In the genomic region with DNA sequence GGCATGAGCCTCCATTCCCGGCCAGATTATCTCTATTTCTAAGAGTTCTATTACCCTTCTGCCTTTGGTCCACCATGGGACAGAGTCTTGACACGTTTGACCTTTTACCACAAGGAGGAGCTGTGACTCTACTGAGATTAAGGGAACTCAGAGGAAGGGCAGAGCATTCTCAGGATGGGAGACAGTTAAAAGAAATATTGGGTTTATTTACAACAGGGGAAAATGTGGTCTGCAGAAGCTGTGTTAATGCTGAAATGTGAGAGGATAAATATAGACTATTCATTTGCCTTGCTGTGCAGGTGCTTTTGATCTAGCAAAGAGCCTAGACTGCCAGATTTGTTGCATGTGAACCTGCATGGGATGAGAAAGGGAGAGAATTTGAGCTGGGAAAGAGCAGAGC, we compare ENCODE assay signal across 9 cellular contexts. TPM values are rescaled to one million over a fixed set of nuclear protein-coding genes. Genes with fewer than 3 reads are reported as not detected.
DNase-seq lines count a peak whose midpoint lies in the region; ATAC-seq and TF ChIP-seq lines count a peak whose summit lies in the region.
"Had no signal": no experiment of that assay in that cellular context is flagged by ENCODE, and none has a peak within 500 bp of the region (broad histone marks: within the 10 kb centered on the region; RNA-seq: fewer than 3 reads in every experiment).

No MANE protein-coding gene starts in this region.

- POLR2A ChIA-PET in activated CD8-positive, alpha-beta T cell treated with anti-CD3 and anti-CD28 coated beads for 36 hours (lab: Charles Lee): interaction anchor here (0.9 kb wide), 1 partner anchor 43 kb away, joined by 4 read pairs; no protein-coding TSS in a partner anchor

- H3K36me3 Mint-ChIP-seq in activated CD8-positive, alpha-beta T cell treated with anti-CD3 and anti-CD28 coated beads for 36 hours (ENCODE audit: low read depth): no peaks in the 10 kb centered on the region
- H3K36me3 Mint-ChIP-seq in neural progenitor cell: no peaks in the 10 kb centered on the region

- DNase-seq in NCI-H345 (lab: John Stamatoyannopoulos, UW): peak; percentile 30
- no peak for DNase-seq in NCI-H345 treated with DMSO at 0.1 percent for 48 hours (lab: John Stamatoyannopoulos, UW; ENCODE audit: unreplicated experiment)
- peak; percentile 55 for DNase-seq in HT-29 (ENCODE audit: low spot score)
- DNase-seq in activated CD8-positive, alpha-beta T cell treated with anti-CD3 and anti-CD28 coated beads for 36 hours: no peak
- peak; percentile 75 for DNase-seq in neural progenitor cell (ENCODE audit: low spot score)
- no peak for DNase-seq in NCI-H1436 treated with DMSO at 0.1 percent for 48 hours (lab: John Stamatoyannopoulos, UW)
- DNase-seq in NCI-H146 treated with DMSO at 0.1 percent for 48 hours (lab: John Stamatoyannopoulos, UW; ENCODE audit: unreplicated experiment): no peak

- no peaks in the 10 kb centered on the region for H3F3A ChIP-seq in neural progenitor cell (ENCODE audit: low read depth)

- CTCF ChIA-PET in activated CD8-positive, alpha-beta T cell treated with anti-CD3 and anti-CD28 coated beads for 36 hours (lab: Charles Lee): interaction anchor here (0.8 to 6.5 kb wide), 32 partner anchors 10 to 701 kb away, joined by 3 to 64 read pairs (median 6); partner anchors contain the start of gene TAS2R38

- intact Hi-C loops in activated CD8-positive, alpha-beta T cell treated with anti-CD3 and anti-CD28 coated beads for 36 hours (cut with micrococcal nuclease): loop anchor here (2.0 to 10.0 kb wide), 2 partner anchors 327 to 501 kb away; no protein-coding TSS in a partner anchor

- H3K79me2 ChIP-seq in neural progenitor cell (ENCODE audit: low read depth): no peaks in the 10 kb centered on the region

- no peaks in the 10 kb centered on the region for H3K36me3 ChIP-seq in neural progenitor cell

- no peak overlapping the region for H3K9ac ChIP-seq in neural progenitor cell

- peaks cover 8% of the 10 kb centered on the region for H3K27me3 Mint-ChIP-seq in activated CD8-positive, alpha-beta T cell treated with anti-CD3 and anti-CD28 coated beads for 36 hours
- H3K27me3 Mint-ChIP-seq in neural progenitor cell (ENCODE audit: insufficient read depth, low read depth): peaks cover 7% of the 10 kb centered on the region

- H3K27me3 ChIP-seq in neural progenitor cell: no peaks in the 10 kb centered on the region

- no peak overlapping the region for H3K27ac ChIP-seq in neural progenitor cell

- H2AFZ ChIP-seq in neural progenitor cell (replicated peaks): peak overlapping the region; percentile 47

- H3K4me3 Mint-ChIP-seq in activated CD8-positive, alpha-beta T cell treated with anti-CD3 and anti-CD28 coated beads for 36 hours: no peak overlapping the region
- H3K4me3 Mint-ChIP-seq in neural progenitor cell: no peak overlapping the region

- H4K20me1 ChIP-seq in neural progenitor cell (ENCODE audit: low read depth): no peaks in the 10 kb centered on the region

- peak; percentile 64 for ATAC-seq in activated CD8-positive, alpha-beta T cell treated with anti-CD3 and anti-CD28 coated beads for 36 hours
- ATAC-seq in GM18505 (IDR thresholded peaks at IDR 0.05; ENCODE audit: unreplicated experiment): no peak

- TF ChIP-seq CTCF in activated CD8-positive, alpha-beta T cell treated with anti-CD3 and anti-CD28 coated beads for 36 hours (IDR thresholded peaks at IDR 0.05): peak; percentile 46
- TF ChIP-seq CTCF in neural progenitor cell (IDR thresholded peaks at IDR 0.05): peak; percentile 72

- TF ChIP-seq POLR2A in GM18505 (IDR thresholded peaks at IDR 0.05; ENCODE audit: borderline replicate concordance, extremely low read depth, insufficient read depth, insufficient read length): no peak

- no peak overlapping the region for H3K4me2 ChIP-seq in neural progenitor cell

- H3K4me1 ChIP-seq in neural progenitor cell: no peaks in the 10 kb centered on the region

- no peaks in the 10 kb centered on the region for H3K9me3 ChIP-seq in neural progenitor cell (ENCODE audit: low read depth)

- H3K4me1 Mint-ChIP-seq in activated CD8-positive, alpha-beta T cell treated with anti-CD3 and anti-CD28 coated beads for 36 hours (ENCODE audit: low read depth): peaks cover 16% of the 10 kb centered on the region
- peaks cover 11% of the 10 kb centered on the region for H3K4me1 Mint-ChIP-seq in neural progenitor cell

- no peaks in the 10 kb centered on the region for H3K9me3 Mint-ChIP-seq in activated CD8-positive, alpha-beta T cell treated with anti-CD3 and anti-CD28 coated beads for 36 hours
- H3K9me3 Mint-ChIP-seq in neural progenitor cell: no peaks in the 10 kb centered on the region

- no peak overlapping the region for H3K4me3 ChIP-seq in neural progenitor cell

- no peak overlapping the region for H3K27ac Mint-ChIP-seq in activated CD8-positive, alpha-beta T cell treated with anti-CD3 and anti-CD28 coated beads for 36 hours
- H3K27ac Mint-ChIP-seq in neural progenitor cell: no peak overlapping the region

RNA-seq across cellular contexts. Expression of gene PRSS58, which starts 45.8 kb away (rescaled TPM):
- total RNA-seq in HT-29 (2014; rRNA removed; shearing (Covaris generic)): not detected in 2 replicates
- not detected for total RNA-seq in activated CD8-positive, alpha-beta T cell treated with anti-CD3 and anti-CD28 coated beads for 36 hours
- not detected in 2 replicates for total RNA-seq in neural progenitor cell (ENCODE audit: low replicate concordance)
- total RNA-seq: lung microvascular endothelial cell had no signal

Comparison
In these comparisons a context has a peak if more than half of its experiments do, and no peak if none do; other contexts are left out.
1. DNase-seq: peak in NCI-H345 (single experiment), HT-29 (single experiment) and neural progenitor cell (single experiment); none in NCI-H345 treated with DMSO at 0.1 percent for 48 hours (single experiment), activated CD8-positive, alpha-beta T cell treated with anti-CD3 and anti-CD28 coated beads for 36 hours (single experiment), NCI-H1436 treated with DMSO at 0.1 percent for 48 hours (single experiment) and NCI-H146 treated with DMSO at 0.1 percent for 48 hours (single experiment).